In the genomic region with DNA sequence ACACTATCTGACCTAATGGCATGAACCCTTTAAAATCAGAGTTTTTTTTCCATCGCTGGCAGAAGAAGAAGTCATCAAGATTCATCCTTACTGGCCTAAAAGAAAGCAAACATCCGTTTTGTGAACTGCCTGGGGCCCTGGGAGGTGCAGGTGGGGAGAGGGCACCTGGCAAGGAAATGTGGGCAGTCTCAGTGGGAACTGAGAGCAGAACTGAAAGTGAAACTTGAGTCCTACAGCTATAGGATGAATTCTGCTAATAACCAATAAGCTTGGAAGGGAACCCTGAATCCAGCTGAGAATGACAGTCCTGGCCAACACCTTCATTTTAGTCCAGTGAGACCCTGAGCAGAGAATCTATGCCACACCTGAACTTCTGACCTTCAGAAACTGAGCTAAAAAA, we compare ENCODE assay signal across 8 cellular contexts.
DNase-seq lines count a peak whose midpoint lies in the region; ATAC-seq, FAIRE-seq and TF ChIP-seq lines count a peak whose summit lies in the region.

No MANE protein-coding gene starts in this region.

- H3K27ac ChIP-seq in Karpas-422 (ENCODE audit: low read length) (no peak overlapping the region), keratinocyte (ENCODE audit: control insufficient read depth, insufficient read depth, low read length) (no peak overlapping the region), GM23248 (no peak overlapping the region)

- no peaks in the 10 kb centered on the region for H3F3A ChIP-seq in GM23248 (ENCODE audit: insufficient read depth)

- H3K4me3 ChIP-seq in Karpas-422 (ENCODE audit: low read length) (no peak overlapping the region), keratinocyte (ENCODE audit: control insufficient read depth in 2 of 3, extremely low read depth in 1 of 3, insufficient read depth in 2 of 3, low read depth in 1 of 3, low read length in 3 of 3) (peak overlapping the region in 1 of 3 experiments; percentile 11), GM23248 (no peak overlapping the region)

- H2AFZ ChIP-seq in Karpas-422 (ENCODE audit: low read length): no peak overlapping the region
- peak overlapping the region; percentile 34 for H2AFZ ChIP-seq in keratinocyte (ENCODE audit: control insufficient read depth, low read length)
- H2AFZ ChIP-seq in GM23248: no peak overlapping the region

- in situ Hi-C loops in GM23248 (cut with MboI): no loop called here

- no peaks in the 10 kb centered on the region for H3K36me3 Mint-ChIP-seq in type B pancreatic cell

- no peak for FAIRE-seq in keratinocyte (lab: Jason Lieb, UNC)

- no peaks in the 10 kb centered on the region for H3K27me3 ChIP-seq in Karpas-422 (ENCODE audit: low read length)
- H3K27me3 ChIP-seq in keratinocyte (ENCODE audit: control insufficient read depth, extremely low read depth, insufficient read depth, low read length): no peaks in the 10 kb centered on the region
- no peaks in the 10 kb centered on the region for H3K27me3 ChIP-seq in GM23248 (replicated peaks; ENCODE audit: insufficient read depth)

- H3K9ac ChIP-seq in Karpas-422 (ENCODE audit: low read length): no peak overlapping the region
- no peak overlapping the region for H3K9ac ChIP-seq in keratinocyte (ENCODE audit: control insufficient read depth, extremely low read depth, insufficient read depth, low read length)
- H3K9ac ChIP-seq in GM23248: no peak overlapping the region

- H3K79me2 ChIP-seq in Karpas-422 (ENCODE audit: low read length): no peaks in the 10 kb centered on the region
- no peaks in the 10 kb centered on the region for H3K79me2 ChIP-seq in keratinocyte (ENCODE audit: control insufficient read depth, insufficient read depth, low read length)
- no peaks in the 10 kb centered on the region for H3K79me2 ChIP-seq in GM23248 (ENCODE audit: insufficient read depth)

- whole genome bisulfite sequencing in GM23248 (ENCODE audit: low coverage in 1 of 2, low lambda C conversion rate in 2 of 2, missing lambda C conversion rate in 2 of 2), 2 experiments: 23 to 24% methylated on average over 2 of the region's 2 CpGs

- no peak for TF ChIP-seq CTCF in keratinocyte (optimal IDR thresholded peaks at IDR 0.05 in 1 of 3, IDR thresholded peaks at IDR 0.05 in 1 of 3, conservative IDR thresholded peaks at IDR 0.05 in 1 of 3; ENCODE audit: extremely low read depth in 1 of 3, insufficient read depth in 2 of 3, low read length in 3 of 3)
- no peak for TF ChIP-seq CTCF in type B pancreatic cell (conservative IDR thresholded peaks at IDR 0.05)

- H3K4me1 ChIP-seq in Karpas-422 (ENCODE audit: low read length) (peaks cover 12% of the 10 kb centered on the region), keratinocyte (ENCODE audit: control insufficient read depth, extremely low read depth, insufficient read depth, low read length) (no peaks in the 10 kb centered on the region), GM23248 (ENCODE audit: insufficient read depth) (no peaks in the 10 kb centered on the region)

- H3K4me2 ChIP-seq in Karpas-422 (ENCODE audit: low read depth, low read length, poor library complexity, severe bottlenecking) (peak overlapping the region; percentile 38), keratinocyte (ENCODE audit: control insufficient read depth, extremely low read depth, insufficient read depth, low read depth, low read length) (peak overlapping the region; percentile 22), GM23248 (ENCODE audit: unreplicated experiment) (no peak overlapping the region)

- dilution Hi-C loops in keratinocyte (cut with MboI; ENCODE audit: extremely low pct_ligation_motif_present, low sequenced_read_pairs): no loop called here

- ATAC-seq in GM21737 (IDR thresholded peaks at IDR 0.05; ENCODE audit: unreplicated experiment): peak; percentile 98

- no peaks in the 10 kb centered on the region for H3K4me1 Mint-ChIP-seq in type B pancreatic cell (ENCODE audit: unreplicated experiment)

- H4K20me1 ChIP-seq in Karpas-422 (ENCODE audit: insufficient read depth, low read depth, low read length) (no peaks in the 10 kb centered on the region), keratinocyte (ENCODE audit: control insufficient read depth, extremely low read depth, insufficient read depth, low read length) (no peaks in the 10 kb centered on the region), GM23248 (ENCODE audit: insufficient read depth) (no peaks in the 10 kb centered on the region)

- no peaks in the 10 kb centered on the region for H3K36me3 ChIP-seq in Karpas-422 (ENCODE audit: insufficient read depth, low read length)
- H3K36me3 ChIP-seq in keratinocyte (ENCODE audit: control insufficient read depth in 2 of 2, extremely low read depth in 1 of 2, insufficient read depth in 2 of 2, low read length in 2 of 2): no peaks in the 10 kb centered on the region
- no peaks in the 10 kb centered on the region for H3K36me3 ChIP-seq in GM23248 (ENCODE audit: low read depth)

- peaks cover 12% of the 10 kb centered on the region for H3K27me3 Mint-ChIP-seq in type B pancreatic cell

- H3K9me2 ChIP-seq in Karpas-422 (replicated peaks; ENCODE audit: insufficient read depth, low read length) (no peaks in the 10 kb centered on the region), GM23248 (ENCODE audit: insufficient read depth) (no peaks in the 10 kb centered on the region)

- H3K27ac Mint-ChIP-seq in type B pancreatic cell: no peak overlapping the region

- peak; percentile 27 for DNase-seq in NCI-H510A treated with DMSO at 0.1 percent for 48 hours (lab: John Stamatoyannopoulos, UW)
- DNase-seq in NCI-H510A (lab: John Stamatoyannopoulos, UW): no peak
- DNase-seq in Karpas-422: peak; percentile 46
- DNase-seq in keratinocyte (ENCODE audit: low read depth, low spot score): no peak
- DNase-seq in islet precursor cell: no peak
- no peak for DNase-seq in type B pancreatic cell (ENCODE audit: extremely low spot score, unreplicated experiment)
- no peak for DNase-seq in GM23248

- H3K9me1 ChIP-seq in keratinocyte (ENCODE audit: control insufficient read depth, extremely low read depth, insufficient read depth, low read length): no peaks in the 10 kb centered on the region

- H3K9me3 Mint-ChIP-seq in type B pancreatic cell: no peaks in the 10 kb centered on the region

- H3K9me3 ChIP-seq in Karpas-422 (ENCODE audit: low read length) (no peaks in the 10 kb centered on the region), keratinocyte (ENCODE audit: control insufficient read depth, low read depth, low read length) (no peaks in the 10 kb centered on the region), GM23248 (ENCODE audit: low read depth) (no peaks in the 10 kb centered on the region)

- H3K4me3 Mint-ChIP-seq in type B pancreatic cell: no peak overlapping the region

Comparison
In these comparisons a context has a peak if more than half of its experiments do, and no peak if none do; other contexts are left out.
1. DNase-seq: peak in NCI-H510A treated with DMSO at 0.1 percent for 48 hours (single experiment) and Karpas-422 (single experiment); none in NCI-H510A (single experiment), keratinocyte (single experiment), islet precursor cell (single experiment), type B pancreatic cell (single experiment) and GM23248 (single experiment).